In genomic region chr4:113659127-113659526, GRCh38 we compare ENCODE assay signal across 19 cellular contexts.
DNase-seq lines count a peak whose midpoint lies in the region; ATAC-seq, FAIRE-seq and TF ChIP-seq lines count a peak whose summit lies in the region.
"Had no signal": no experiment of that assay in that cellular context is flagged by ENCODE, and none has a peak within 500 bp of the region (broad histone marks: within the 10 kb centered on the region; RNA-seq: fewer than 3 reads in every experiment).

No MANE protein-coding gene starts in this region.

- FAIRE-seq in GM18507 (lab: Jason Lieb, UNC): peak; percentile 24
- FAIRE-seq: K562 had no signal

- DNase-seq in GM18507 (ENCODE audit: extremely low spot score, insufficient read length, low read depth) (no peak), ascending aorta (ENCODE audit: low spot score in 2 of 2) (no peak), naive B cell (no peak), RPMI8226 (no peak)
- DNase-seq: DMS153, EL, NCI-H1105 treated with DMSO at 0.1 percent for 48 hours, NCI-H1930, NCI-H2171 treated with DMSO at 0.1 percent for 48 hours, NCI-H510A treated with DMSO at 0.1 percent for 48 hours, Right ventricle myocardium superior had no signal

- TF ChIP-seq RAD21 in Ishikawa (IDR thresholded peaks at IDR 0.05; ENCODE audit: low read depth): no peak

- peak overlapping the region in 5 of 6 donors; percentile 31 to 77 (median 49) for H3K27ac Mint-ChIP-seq in naive B cell

- peak overlapping the region; percentile 42 to 56 for H3K27ac ChIP-seq in ascending aorta
- H3K27ac ChIP-seq: BLaER1 treated with 17β-estradiol and CSF1 and Interleukin-3, amounts not matched to agents 10 nM and 100 nM had no signal

- no peak for TF ChIP-seq EP300 in Ishikawa (IDR thresholded peaks at IDR 0.05; ENCODE audit: borderline replicate concordance)

- H3K4me3 Mint-ChIP-seq in naive B cell: peak overlapping the region in 1 of 8 donors; percentile 33

- TF ChIP-seq CTCF in ascending aorta (IDR thresholded peaks at IDR 0.05): no peak

- H3K4me3 ChIP-seq in ascending aorta: no peak overlapping the region
- H3K4me3 ChIP-seq: BLaER1 treated with 17β-estradiol and CSF1 and Interleukin-3, amounts not matched to agents 10 nM and 100 nM; HAP-1; K562 had no signal

- peaks cover 0 to 9% of the 10 kb centered on the region in 2 donors for H3K4me1 ChIP-seq in ascending aorta

- no peaks in the 10 kb centered on the region for H3K27me3 Mint-ChIP-seq in naive B cell

- H3K36me3 ChIP-seq in ascending aorta: no peaks in the 10 kb centered on the region

- peaks cover 37 to 61% (median 57%) of the 10 kb centered on the region in 3 donors for H3K4me1 Mint-ChIP-seq in naive B cell

- intact Hi-C loops in ascending aorta (cut with DNase I): loop anchor here (2.0 kb wide), 1 partner anchor 18 kb away; no protein-coding TSS in a partner anchor

- no peaks in the 10 kb centered on the region for H3K9me3 Mint-ChIP-seq in naive B cell

- no peaks in the 10 kb centered on the region for H3K9me3 ChIP-seq in ascending aorta
- H3K9me3 ChIP-seq: HAP-1 had no signal

- ATAC-seq in naive B cell (ENCODE audit: low read depth in 2 of 2): no peak
- ATAC-seq in GM19395 (IDR thresholded peaks at IDR 0.05; ENCODE audit: unreplicated experiment): no peak
- no peak for ATAC-seq in GM18519 (IDR thresholded peaks at IDR 0.05; ENCODE audit: low FRiP score, unreplicated experiment)
- ATAC-seq: K562, Panc1, SK-N-SH treated with all-trans-retinoic acid at 6 μM for 48 hours had no signal

- H3K36me3 Mint-ChIP-seq in naive B cell: peaks cover 16 to 18% of the 10 kb centered on the region in 2 donors

- H3K27me3 ChIP-seq in ascending aorta: no peaks in the 10 kb centered on the region
- H3K27me3 ChIP-seq: BLaER1 treated with 17β-estradiol and CSF1 and Interleukin-3, amounts not matched to agents 10 nM and 100 nM had no signal

TF ChIP-seq in Ishikawa, 13 proteins besides CTCF, POLR2A, EP300 and RAD21:
- peak; percentile 22; the same call in 1 of the 2 replicates for TF ChIP-seq CEBPB (IDR thresholded peaks at IDR 0.05)
- no peak for TF ChIP-seq EGR1 (IDR thresholded peaks at IDR 0.05)
- TF ChIP-seq ZBTB7A (IDR thresholded peaks at IDR 0.05; ENCODE audit: low read depth): no peak
- no peak for TF ChIP-seq TCF12 (IDR thresholded peaks at IDR 0.05; ENCODE audit: low read depth)
